In the genomic region with DNA sequence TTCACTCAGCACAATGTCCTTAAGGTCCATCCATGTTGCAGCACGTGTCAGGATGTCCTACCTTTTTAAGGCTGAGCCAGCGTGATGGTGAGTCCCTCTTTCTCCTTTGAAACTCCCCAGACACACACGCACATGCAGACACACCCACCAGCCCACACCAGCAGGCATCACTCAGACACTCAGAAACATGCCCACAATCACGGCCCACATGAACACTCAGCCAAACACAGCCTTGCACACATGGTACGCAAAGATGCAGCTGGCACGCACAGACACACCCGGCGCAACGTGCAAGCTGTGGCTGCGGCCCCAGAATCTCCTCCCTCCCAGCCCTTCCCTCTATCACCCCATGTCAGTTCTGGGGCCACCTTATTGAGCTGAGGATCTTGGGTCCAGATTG, we compare ENCODE assay signal across 1 cellular context.
TF ChIP-seq lines count a peak whose summit lies in the region.

No MANE protein-coding gene starts in this region.

TF ChIP-seq in WTC11, 78 proteins besides CTCF, POLR2A, EP300 and RAD21 (continued from another document):
- TF ChIP-seq, protein P1, sequence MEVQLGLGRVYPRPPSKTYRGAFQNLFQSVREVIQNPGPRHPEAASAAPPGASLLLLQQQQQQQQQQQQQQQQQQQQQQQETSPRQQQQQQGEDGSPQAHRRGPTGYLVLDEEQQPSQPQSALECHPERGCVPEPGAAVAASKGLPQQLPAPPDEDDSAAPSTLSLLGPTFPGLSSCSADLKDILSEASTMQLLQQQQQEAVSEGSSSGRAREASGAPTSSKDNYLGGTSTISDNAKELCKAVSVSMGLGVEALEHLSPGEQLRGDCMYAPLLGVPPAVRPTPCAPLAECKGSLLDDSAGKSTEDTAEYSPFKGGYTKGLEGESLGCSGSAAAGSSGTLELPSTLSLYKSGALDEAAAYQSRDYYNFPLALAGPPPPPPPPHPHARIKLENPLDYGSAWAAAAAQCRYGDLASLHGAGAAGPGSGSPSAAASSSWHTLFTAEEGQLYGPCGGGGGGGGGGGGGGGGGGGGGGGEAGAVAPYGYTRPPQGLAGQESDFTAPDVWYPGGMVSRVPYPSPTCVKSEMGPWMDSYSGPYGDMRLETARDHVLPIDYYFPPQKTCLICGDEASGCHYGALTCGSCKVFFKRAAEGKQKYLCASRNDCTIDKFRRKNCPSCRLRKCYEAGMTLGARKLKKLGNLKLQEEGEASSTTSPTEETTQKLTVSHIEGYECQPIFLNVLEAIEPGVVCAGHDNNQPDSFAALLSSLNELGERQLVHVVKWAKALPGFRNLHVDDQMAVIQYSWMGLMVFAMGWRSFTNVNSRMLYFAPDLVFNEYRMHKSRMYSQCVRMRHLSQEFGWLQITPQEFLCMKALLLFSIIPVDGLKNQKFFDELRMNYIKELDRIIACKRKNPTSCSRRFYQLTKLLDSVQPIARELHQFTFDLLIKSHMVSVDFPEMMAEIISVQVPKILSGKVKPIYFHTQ (CRISPR knock-in tag; IDR thresholded peaks at IDR 0.05): no peak
TF ChIP-seq in WTC11: peak in this region for 0.
